Comparison of ENCODE assay signal across 9 cellular contexts in genomic region chr5:157471709-157472108, GRCh38. TPM values are rescaled to one million over a fixed set of nuclear protein-coding genes. Genes with fewer than 3 reads are reported as not detected.
A peak's percentile ranks its signal among the peaks of the same experiment; 100 is the strongest.
DNase-seq lines count a peak whose midpoint lies in the region; ATAC-seq and TF ChIP-seq lines count a peak whose summit lies in the region.
"Had no signal": no experiment of that assay in that cellular context is flagged by ENCODE, and none has a peak within 500 bp of the region (broad histone marks: within the 10 kb centered on the region; RNA-seq: fewer than 3 reads in every experiment).

No MANE protein-coding gene starts in this region.

- no peak for ATAC-seq in stimulated activated memory B cell treated with anti-CD40 and anti-IgM and Interleukin-4, amounts not matched to agents 10 μg/mL and 1 μg/mL and 100 μg/mL, for 72 hours
- no peak for ATAC-seq in GM21717 (IDR thresholded peaks at IDR 0.05; ENCODE audit: unreplicated experiment)
- no peak for ATAC-seq in natural killer cell treated with Interleukin-12 subunit alpha and Interleukin-12 subunit beta and Interleukin-15 and Interleukin-18, amount 100 ng/mL, for 72 hours

- peaks cover 24% of the 10 kb centered on the region for H3K4me1 Mint-ChIP-seq in stimulated activated memory B cell treated with anti-CD40 and anti-IgM and Interleukin-4, amounts not matched to agents 10 μg/mL and 1 μg/mL and 100 μg/mL, for 72 hours
- H3K4me1 Mint-ChIP-seq in natural killer cell treated with Interleukin-12 subunit alpha and Interleukin-12 subunit beta and Interleukin-15 and Interleukin-18, amount 100 ng/mL, for 72 hours (ENCODE audit: low read depth in 2 of 2): peaks cover 22 to 25% of the 10 kb centered on the region in 2 donors

- H3K9me3 Mint-ChIP-seq in stimulated activated memory B cell treated with anti-CD40 and anti-IgM and Interleukin-4, amounts not matched to agents 10 μg/mL and 1 μg/mL and 100 μg/mL, for 72 hours: no peaks in the 10 kb centered on the region
- no peaks in the 10 kb centered on the region for H3K9me3 Mint-ChIP-seq in natural killer cell treated with Interleukin-12 subunit alpha and Interleukin-12 subunit beta and Interleukin-15 and Interleukin-18, amount 100 ng/mL, for 72 hours

- peak overlapping the region; percentile 43 for H3K27ac Mint-ChIP-seq in stimulated activated memory B cell treated with anti-CD40 and anti-IgM and Interleukin-4, amounts not matched to agents 10 μg/mL and 1 μg/mL and 100 μg/mL, for 72 hours
- peak overlapping the region in 1 of 2 donors; percentile 49 for H3K27ac Mint-ChIP-seq in natural killer cell treated with Interleukin-12 subunit alpha and Interleukin-12 subunit beta and Interleukin-15 and Interleukin-18, amount 100 ng/mL, for 72 hours

- H3K27me3 ChIP-seq in BE2C (no peaks in the 10 kb centered on the region), esophagus squamous epithelium (no peaks in the 10 kb centered on the region)

- DNase-seq in BE2C: peak; percentile 48
- peak; percentile 56 for DNase-seq in GM20000 (ENCODE audit: low spot score)
- DNase-seq in SK-N-DZ (ENCODE audit: low spot score): peak; percentile 34
- no peak for DNase-seq in esophagus squamous epithelium (lab: John Stamatoyannopoulos, UW)
- DNase-seq in natural killer cell treated with Interleukin-12 subunit alpha and Interleukin-12 subunit beta and Interleukin-15 and Interleukin-18, amount 100 ng/mL, for 72 hours (ENCODE audit: low spot score): no peak
- DNase-seq in NCI-H345 treated with DMSO at 0.1 percent for 48 hours (lab: John Stamatoyannopoulos, UW; ENCODE audit: unreplicated experiment): no peak

- H3K36me3 ChIP-seq in BE2C: no peaks in the 10 kb centered on the region
- peaks cover 0 to 67% (median 0%) of the 10 kb centered on the region in 3 donors for H3K36me3 ChIP-seq in esophagus squamous epithelium

- no peak overlapping the region for H3K27ac ChIP-seq in esophagus squamous epithelium

- H3K4me3 ChIP-seq in BE2C (ENCODE audit: low read depth, low read length) (no peak overlapping the region), esophagus squamous epithelium (no peak overlapping the region)
- H3K4me3 ChIP-seq: lung had no signal

- H3K4me3 Mint-ChIP-seq in stimulated activated memory B cell treated with anti-CD40 and anti-IgM and Interleukin-4, amounts not matched to agents 10 μg/mL and 1 μg/mL and 100 μg/mL, for 72 hours: no peak overlapping the region
- no peak overlapping the region for H3K4me3 Mint-ChIP-seq in natural killer cell treated with Interleukin-12 subunit alpha and Interleukin-12 subunit beta and Interleukin-15 and Interleukin-18, amount 100 ng/mL, for 72 hours

- H3K36me3 Mint-ChIP-seq in stimulated activated memory B cell treated with anti-CD40 and anti-IgM and Interleukin-4, amounts not matched to agents 10 μg/mL and 1 μg/mL and 100 μg/mL, for 72 hours: peaks cover 31% of the 10 kb centered on the region
- H3K36me3 Mint-ChIP-seq in natural killer cell treated with Interleukin-12 subunit alpha and Interleukin-12 subunit beta and Interleukin-15 and Interleukin-18, amount 100 ng/mL, for 72 hours: peaks cover 10% of the 10 kb centered on the region

- no peak for TF ChIP-seq POLR2A in esophagus squamous epithelium (IDR thresholded peaks at IDR 0.05)

- intact Hi-C loops in esophagus squamous epithelium (cut with DNase I): loop anchor here (10.0 kb wide), 1 partner anchor 127 kb away; a partner anchor contains a TSS

- no peaks in the 10 kb centered on the region for H3K27me3 Mint-ChIP-seq in stimulated activated memory B cell treated with anti-CD40 and anti-IgM and Interleukin-4, amounts not matched to agents 10 μg/mL and 1 μg/mL and 100 μg/mL, for 72 hours
- H3K27me3 Mint-ChIP-seq in natural killer cell treated with Interleukin-12 subunit alpha and Interleukin-12 subunit beta and Interleukin-15 and Interleukin-18, amount 100 ng/mL, for 72 hours: peaks cover 0 to 3% of the 10 kb centered on the region in 2 donors

- no peaks in the 10 kb centered on the region for H3K4me1 ChIP-seq in BE2C
- no peaks in the 10 kb centered on the region for H3K4me1 ChIP-seq in esophagus squamous epithelium

- 100% methylated on average over 1 of the region's 1 CpG for WGBS in esophagus squamous epithelium, 2 donors

- TF ChIP-seq CTCF in BE2C (IDR thresholded peaks at IDR 0.05; ENCODE audit: low read depth, low read length) (peak; percentile 84), GM20000 (IDR thresholded peaks at IDR 0.05; ENCODE audit: extremely low read depth, missing control alignments) (peak; percentile 78), esophagus squamous epithelium (IDR thresholded peaks at IDR 0.05) (peak in 5 of 6 experiments; percentile 41 to 71 (median 50))

- H3K9me3 ChIP-seq in BE2C (no peaks in the 10 kb centered on the region), esophagus squamous epithelium (no peaks in the 10 kb centered on the region)

RNA-seq across cellular contexts. Expression of gene NIPAL4, which starts 11.7 kb away (rescaled TPM):
- polyA plus RNA-seq in BE2C (2012; ENCODE audit: insufficient read depth, insufficient read length, low read depth): not detected
- not detected in 2 replicates for polyA plus RNA-seq in SK-N-DZ (2014; cell fraction: cytosol; rRNA removed)
- not detected in 2 replicates for polyA plus RNA-seq in SK-N-DZ (2014; cell fraction: nucleus; rRNA removed)
- total RNA-seq in esophagus squamous epithelium: 10 to 100 TPM; 13.2 to 33.7 (median 17.8) TPM
- total RNA-seq in natural killer cell treated with Interleukin-12 subunit alpha and Interleukin-12 subunit beta and Interleukin-15 and Interleukin-18, amount 100 ng/mL, for 72 hours: 1 to 10 TPM in 1 of 2 donors, under 1 TPM in 1; 0.43 to 1.2 TPM

Comparison
In these comparisons a context has a peak if more than half of its experiments do, and no peak if none do; other contexts are left out.
1. DNase-seq: peak in BE2C (single experiment), GM20000 (single experiment) and SK-N-DZ (single experiment); none in esophagus squamous epithelium (single experiment), natural killer cell treated with Interleukin-12 subunit alpha and Interleukin-12 subunit beta and Interleukin-15 and Interleukin-18, amount 100 ng/mL, for 72 hours (single experiment) and NCI-H345 treated with DMSO at 0.1 percent for 48 hours (single experiment).
2. RNA of gene NIPAL4, which starts 11.7 kb away (total RNA-seq): 13.2 to 33.7 TPM in esophagus squamous epithelium; 0.43 to 1.2 TPM in natural killer cell treated with Interleukin-12 subunit alpha and Interleukin-12 subunit beta and Interleukin-15 and Interleukin-18, amount 100 ng/mL, for 72 hours; every median in the first group is over 4 times any median in the second.
3. Peak in every context shown above with its lines, with median percentiles within 50 percentile points of each other: CTCF ChIP-seq.